In genomic region chr1:33361553-33362262, GRCh38 we compare ENCODE assay signal across 2 cellular contexts.
TF ChIP-seq lines count a peak whose summit lies in the region.

No MANE protein-coding gene starts in this region.

TF ChIP-seq in liver, 16 proteins besides CTCF, POLR2A, EP300 and RAD21:
- TF ChIP-seq RXRA (IDR thresholded peaks at IDR 0.05) (no peak), NR2F2 (IDR thresholded peaks at IDR 0.05) (peak; percentile 77), SP1 (IDR thresholded peaks at IDR 0.05) (peak; percentile 26)

TF ChIP-seq in HepG2, 621 proteins besides CTCF, POLR2A, EP300 and RAD21:
- TF ChIP-seq HOXD1 (CRISPR knock-in tag; IDR thresholded peaks at IDR 0.05): no peak
- TF ChIP-seq, protein P1, sequence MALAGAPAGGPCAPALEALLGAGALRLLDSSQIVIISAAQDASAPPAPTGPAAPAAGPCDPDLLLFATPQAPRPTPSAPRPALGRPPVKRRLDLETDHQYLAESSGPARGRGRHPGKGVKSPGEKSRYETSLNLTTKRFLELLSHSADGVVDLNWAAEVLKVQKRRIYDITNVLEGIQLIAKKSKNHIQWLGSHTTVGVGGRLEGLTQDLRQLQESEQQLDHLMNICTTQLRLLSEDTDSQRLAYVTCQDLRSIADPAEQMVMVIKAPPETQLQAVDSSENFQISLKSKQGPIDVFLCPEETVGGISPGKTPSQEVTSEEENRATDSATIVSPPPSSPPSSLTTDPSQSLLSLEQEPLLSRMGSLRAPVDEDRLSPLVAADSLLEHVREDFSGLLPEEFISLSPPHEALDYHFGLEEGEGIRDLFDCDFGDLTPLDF (CRISPR knock-in tag; IDR thresholded peaks at IDR 0.05): no peak
- TF ChIP-seq, protein P2, sequence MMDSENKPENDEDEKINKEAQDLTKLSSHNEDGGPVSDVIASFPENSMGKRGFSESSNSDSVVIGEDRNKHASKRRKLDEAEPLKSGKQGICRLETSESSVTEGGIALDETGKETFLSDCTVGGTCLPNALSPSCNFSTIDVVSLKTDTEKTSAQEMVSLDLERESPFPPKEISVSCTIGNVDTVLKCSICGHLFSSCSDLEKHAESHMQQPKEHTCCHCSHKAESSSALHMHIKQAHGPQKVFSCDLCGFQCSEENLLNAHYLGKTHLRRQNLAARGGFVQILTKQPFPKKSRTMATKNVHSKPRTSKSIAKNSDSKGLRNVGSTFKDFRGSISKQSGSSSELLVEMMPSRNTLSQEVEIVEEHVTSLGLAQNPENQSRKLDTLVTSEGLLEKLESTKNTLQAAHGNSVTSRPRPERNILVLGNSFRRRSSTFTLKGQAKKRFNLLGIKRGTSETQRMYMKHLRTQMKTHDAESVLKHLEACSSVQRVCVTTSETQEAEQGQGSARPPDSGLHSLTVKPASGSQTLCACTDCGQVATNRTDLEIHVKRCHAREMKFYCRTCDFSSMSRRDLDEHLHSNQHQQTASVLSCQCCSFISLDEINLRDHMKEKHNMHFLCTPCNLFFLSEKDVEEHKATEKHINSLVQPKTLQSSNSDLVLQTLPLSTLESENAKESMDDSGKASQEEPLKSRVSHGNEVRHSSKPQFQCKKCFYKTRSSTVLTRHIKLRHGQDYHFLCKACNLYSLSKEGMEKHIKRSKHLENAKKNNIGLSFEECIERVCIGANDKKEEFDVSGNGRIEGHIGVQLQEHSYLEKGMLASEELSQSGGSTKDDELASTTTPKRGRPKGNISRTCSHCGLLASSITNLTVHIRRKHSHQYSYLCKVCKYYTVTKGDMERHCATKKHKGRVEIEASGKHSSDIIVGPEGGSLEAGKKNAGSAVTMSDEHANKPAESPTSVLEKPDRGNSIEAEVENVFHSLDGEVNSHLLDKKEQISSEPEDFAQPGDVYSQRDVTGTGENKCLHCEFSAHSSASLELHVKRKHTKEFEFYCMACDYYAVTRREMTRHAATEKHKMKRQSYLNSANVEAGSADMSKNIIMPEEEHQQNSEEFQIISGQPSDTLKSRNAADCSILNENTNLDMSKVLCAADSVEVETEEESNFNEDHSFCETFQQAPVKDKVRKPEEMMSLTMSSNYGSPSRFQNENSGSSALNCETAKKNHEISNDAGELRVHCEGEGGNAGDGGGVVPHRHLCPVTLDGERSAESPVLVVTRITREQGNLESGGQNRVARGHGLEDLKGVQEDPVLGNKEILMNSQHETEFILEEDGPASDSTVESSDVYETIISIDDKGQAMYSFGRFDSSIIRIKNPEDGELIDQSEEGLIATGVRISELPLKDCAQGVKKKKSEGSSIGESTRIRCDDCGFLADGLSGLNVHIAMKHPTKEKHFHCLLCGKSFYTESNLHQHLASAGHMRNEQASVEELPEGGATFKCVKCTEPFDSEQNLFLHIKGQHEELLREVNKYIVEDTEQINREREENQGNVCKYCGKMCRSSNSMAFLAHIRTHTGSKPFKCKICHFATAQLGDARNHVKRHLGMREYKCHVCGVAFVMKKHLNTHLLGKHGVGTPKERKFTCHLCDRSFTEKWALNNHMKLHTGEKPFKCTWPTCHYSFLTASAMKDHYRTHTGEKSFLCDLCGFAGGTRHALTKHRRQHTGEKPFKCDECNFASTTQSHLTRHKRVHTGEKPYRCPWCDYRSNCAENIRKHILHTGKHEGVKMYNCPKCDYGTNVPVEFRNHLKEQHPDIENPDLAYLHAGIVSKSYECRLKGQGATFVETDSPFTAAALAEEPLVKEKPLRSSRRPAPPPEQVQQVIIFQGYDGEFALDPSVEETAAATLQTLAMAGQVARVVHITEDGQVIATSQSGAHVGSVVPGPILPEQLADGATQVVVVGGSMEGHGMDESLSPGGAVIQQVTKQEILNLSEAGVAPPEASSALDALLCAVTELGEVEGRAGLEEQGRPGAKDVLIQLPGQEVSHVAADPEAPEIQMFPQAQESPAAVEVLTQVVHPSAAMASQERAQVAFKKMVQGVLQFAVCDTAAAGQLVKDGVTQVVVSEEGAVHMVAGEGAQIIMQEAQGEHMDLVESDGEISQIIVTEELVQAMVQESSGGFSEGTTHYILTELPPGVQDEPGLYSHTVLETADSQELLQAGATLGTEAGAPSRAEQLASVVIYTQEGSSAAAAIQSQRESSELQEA (CRISPR knock-in tag; IDR thresholded peaks at IDR 0.05; ENCODE audit: not compliant biosample characterization): no peak
- no peak for TF ChIP-seq ZNF253 (CRISPR knock-in tag; IDR thresholded peaks at IDR 0.05; ENCODE audit: borderline replicate concordance)
- TF ChIP-seq RARG (CRISPR knock-in tag; IDR thresholded peaks at IDR 0.05; ENCODE audit: low read depth): no peak
- TF ChIP-seq, protein P3, sequence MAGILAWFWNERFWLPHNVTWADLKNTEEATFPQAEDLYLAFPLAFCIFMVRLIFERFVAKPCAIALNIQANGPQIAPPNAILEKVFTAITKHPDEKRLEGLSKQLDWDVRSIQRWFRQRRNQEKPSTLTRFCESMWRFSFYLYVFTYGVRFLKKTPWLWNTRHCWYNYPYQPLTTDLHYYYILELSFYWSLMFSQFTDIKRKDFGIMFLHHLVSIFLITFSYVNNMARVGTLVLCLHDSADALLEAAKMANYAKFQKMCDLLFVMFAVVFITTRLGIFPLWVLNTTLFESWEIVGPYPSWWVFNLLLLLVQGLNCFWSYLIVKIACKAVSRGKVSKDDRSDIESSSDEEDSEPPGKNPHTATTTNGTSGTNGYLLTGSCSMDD (CRISPR knock-in tag; IDR thresholded peaks at IDR 0.05): no peak
- no peak for TF ChIP-seq ZNF546 (CRISPR knock-in tag; conservative IDR thresholded peaks at IDR 0.05)
- TF ChIP-seq SNAPC5 (CRISPR knock-in tag; IDR thresholded peaks at IDR 0.05; ENCODE audit: borderline replicate concordance): no peak
- TF ChIP-seq IKZF1 (IDR thresholded peaks at IDR 0.05): no peak
- TF ChIP-seq PHB2 (IDR thresholded peaks at IDR 0.05; ENCODE audit: partially characterized antibody): no peak
- no peak for TF ChIP-seq RFXANK (CRISPR knock-in tag; IDR thresholded peaks at IDR 0.05)
- TF ChIP-seq GTF2F1 (IDR thresholded peaks at IDR 0.05; ENCODE audit: low read length): no peak
- no peak for TF ChIP-seq CEBPG (CRISPR knock-in tag; IDR thresholded peaks at IDR 0.05)
- no peak for TF ChIP-seq MED1 (CRISPR knock-in tag; IDR thresholded peaks at IDR 0.05)
- no peak for TF ChIP-seq ZNF652 (CRISPR knock-in tag; IDR thresholded peaks at IDR 0.05; ENCODE audit: borderline replicate concordance, low read depth)
- no peak for TF ChIP-seq NFE2 (CRISPR knock-in tag; IDR thresholded peaks at IDR 0.05)
- no peak for TF ChIP-seq ZNF775 (CRISPR knock-in tag; IDR thresholded peaks at IDR 0.05; ENCODE audit: borderline replicate concordance)
- no peak for TF ChIP-seq ZNF34 (CRISPR knock-in tag; IDR thresholded peaks at IDR 0.05; ENCODE audit: borderline replicate concordance)
